12 cellular contexts compared by ENCODE assay signal in genomic region chr1:15406911-15407559, GRCh38. TPM values are rescaled to one million over a fixed set of nuclear protein-coding genes. Genes with fewer than 3 reads are reported as not detected.
A peak's percentile ranks its signal among the peaks of the same experiment; 100 is the strongest.
DNase-seq lines count a peak whose midpoint lies in the region; ATAC-seq, FAIRE-seq and TF ChIP-seq lines count a peak whose summit lies in the region.
"Had no signal": no experiment of that assay in that cellular context is flagged by ENCODE, and none has a peak within 500 bp of the region (broad histone marks: within the 10 kb centered on the region; RNA-seq: fewer than 3 reads in every experiment).

No MANE protein-coding gene starts in this region.

- H3K9me3 Mint-ChIP-seq in type B pancreatic cell, result no peaks in the 10 kb centered on the region
- H3K9me3 Mint-ChIP-seq: activated T-cell treated with anti-CD3 and anti-CD28 coated beads, Interleukin-2, amount 50 U/mL, for 24 hours; nephron progenitor cell had no signal

- H3K4me3 ChIP-seq in bronchial epithelial cell (ENCODE audit: low read depth, low read length) (no peak overlapping the region), BE2C (ENCODE audit: low read depth, low read length) (no peak overlapping the region)

- DNase-seq in NCI-H510A treated with DMSO at 0.1 percent for 48 hours (lab: John Stamatoyannopoulos, UW), result peak; percentile 48
- no peak for DNase-seq in NCI-H510A (lab: John Stamatoyannopoulos, UW)
- DNase-seq in bronchial epithelial cell (ENCODE audit: low read depth), result peak; percentile 85
- peak; percentile 26 for DNase-seq in medulla oblongata (ENCODE audit: extremely low spot score)
- no peak for DNase-seq in type B pancreatic cell (ENCODE audit: extremely low spot score, unreplicated experiment)
- DNase-seq in BE2C, result no peak
- DNase-seq in SKM-1 treated with dmso at 0.1 percent for 144 hours (lab: John Stamatoyannopoulos, UW; ENCODE audit: unreplicated experiment), result no peak
- DNase-seq: activated T-cell treated with anti-CD3 and anti-CD28 coated beads, Interleukin-2, amount 50 U/mL, for 24 hours; nephron progenitor cell had no signal

- no peaks in the 10 kb centered on the region; the same call in 1 of the 2 replicates for H3K4me1 ChIP-seq in BE2C

- peak overlapping the region; percentile 20 for H3K4me3 Mint-ChIP-seq in type B pancreatic cell
- H3K4me3 Mint-ChIP-seq: activated T-cell treated with anti-CD3 and anti-CD28 coated beads, Interleukin-2, amount 50 U/mL, for 24 hours had no signal

- H3K27me3 ChIP-seq in bronchial epithelial cell (ENCODE audit: control insufficient read depth, insufficient read depth, low read length), result no peaks in the 10 kb centered on the region
- H3K27me3 ChIP-seq in BE2C, result no peaks in the 10 kb centered on the region

- H3K4me1 Mint-ChIP-seq in type B pancreatic cell (ENCODE audit: unreplicated experiment), result peaks cover 19% of the 10 kb centered on the region

- H3K9me3 ChIP-seq in BE2C, result no peaks in the 10 kb centered on the region

- no peaks in the 10 kb centered on the region for H3K36me3 ChIP-seq in bronchial epithelial cell (ENCODE audit: control insufficient read depth, insufficient read depth, low read length)
- no peaks in the 10 kb centered on the region for H3K36me3 ChIP-seq in BE2C

- ATAC-seq in HG02763 (IDR thresholded peaks at IDR 0.05; ENCODE audit: unreplicated experiment), result no peak

- no peaks in the 10 kb centered on the region for H3K36me3 Mint-ChIP-seq in type B pancreatic cell

- FAIRE-seq in bronchial epithelial cell (lab: Jason Lieb, UNC), result peak; percentile 7
- FAIRE-seq: H1 had no signal

- no peak for TF ChIP-seq CTCF in bronchial epithelial cell (IDR thresholded peaks at IDR 0.05; ENCODE audit: insufficient read depth, low read length, severe bottlenecking)
- no peak for TF ChIP-seq CTCF in type B pancreatic cell (conservative IDR thresholded peaks at IDR 0.05)
- no peak for TF ChIP-seq CTCF in BE2C (IDR thresholded peaks at IDR 0.05; ENCODE audit: low read depth, low read length)

- H3K27ac Mint-ChIP-seq in type B pancreatic cell, result no peak overlapping the region
- H3K27ac Mint-ChIP-seq: activated T-cell treated with anti-CD3 and anti-CD28 coated beads, Interleukin-2, amount 50 U/mL, for 24 hours; nephron progenitor cell had no signal

- H3K27me3 Mint-ChIP-seq in type B pancreatic cell, result peaks cover 29% of the 10 kb centered on the region

RNA-seq across cellular contexts. Expression of gene EFHD2, which starts 2.7 kb away (rescaled TPM):
- total RNA-seq in bronchial epithelial cell (41.5 and 42.6 TPM in 2 replicates), type B pancreatic cell (ENCODE audit: low replicate concordance) (19.5 TPM in 2 replicates)
- polyA plus RNA-seq in BE2C (2012; ENCODE audit: insufficient read depth, insufficient read length, low read depth), result 8.8 TPM

RNA-seq across cellular contexts. Expression of gene CTRC, which starts 31.2 kb away (rescaled TPM):
- total RNA-seq in bronchial epithelial cell (not detected in 2 replicates), type B pancreatic cell (ENCODE audit: low replicate concordance) (not detected in 2 replicates)
- polyA plus RNA-seq in BE2C (2012; ENCODE audit: insufficient read depth, insufficient read length, low read depth), result not detected
- polyA plus RNA-seq: H1 had no signal

RNA-seq across cellular contexts. Expression of gene CELA2A, which starts 49.5 kb away (rescaled TPM):
- not detected in 2 replicates for total RNA-seq in bronchial epithelial cell
- total RNA-seq in type B pancreatic cell (ENCODE audit: low replicate concordance), result 0.67 and 3.5 TPM in 2 replicates
- not detected for polyA plus RNA-seq in BE2C (2012; ENCODE audit: insufficient read depth, insufficient read length, low read depth)
- total RNA-seq: H1; T-helper 2 cell treated with Interferon-gamma antibody and Interleukin-4, amounts not matched to agents 100 ng/mL and 5 ng/mL, for 36 hours had no signal
- polyA plus RNA-seq: H1 had no signal

Comparison
In these comparisons a context has a peak if more than half of its experiments do, and no peak if none do; other contexts are left out.
1. DNase-seq: peak in NCI-H510A treated with DMSO at 0.1 percent for 48 hours (single experiment), bronchial epithelial cell (single experiment) and medulla oblongata (single experiment); none in NCI-H510A (single experiment), type B pancreatic cell (single experiment), BE2C (single experiment) and SKM-1 treated with dmso at 0.1 percent for 144 hours (single experiment).